ENCODE assay signal across 1 cellular context in the genomic region with DNA sequence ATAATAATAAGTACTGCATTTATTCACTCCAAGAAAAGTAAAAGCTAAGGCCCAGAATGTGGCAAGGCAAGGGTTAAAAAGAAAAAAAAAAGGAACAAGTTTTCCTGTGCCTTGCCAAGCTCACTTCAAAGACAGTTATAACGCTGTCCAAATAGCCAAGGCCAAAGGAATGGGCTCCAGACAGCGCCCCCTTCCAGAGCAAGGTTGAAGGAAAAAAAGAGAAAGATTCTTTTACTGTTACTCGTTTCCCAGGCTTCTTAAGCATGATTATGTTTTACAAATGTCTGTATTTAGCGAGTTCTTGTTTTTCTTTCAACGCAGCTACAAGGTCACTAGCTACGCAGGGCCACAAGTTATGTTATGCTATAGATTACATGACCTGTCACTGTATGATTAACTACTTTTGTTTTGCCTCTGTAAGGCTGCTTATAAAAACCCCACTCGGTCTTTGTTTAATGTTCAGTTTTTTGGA.
TF ChIP-seq lines count a peak whose summit lies in the region.

No MANE protein-coding gene starts in this region.

TF ChIP-seq in IMR-90, 13 proteins besides CTCF, POLR2A, EP300 and RAD21 (continued from another document):
- no peak for TF ChIP-seq ELK1 (IDR thresholded peaks at IDR 0.05; ENCODE audit: borderline replicate concordance, low read depth, low read length)
- no peak for TF ChIP-seq NFE2L2 (IDR thresholded peaks at IDR 0.05; ENCODE audit: low read depth, low read length)
- no peak for TF ChIP-seq MAFK (IDR thresholded peaks at IDR 0.05; ENCODE audit: low read depth, low read length)
- no peak for TF ChIP-seq RCOR1 (IDR thresholded peaks at IDR 0.05; ENCODE audit: insufficient replicate concordance, low read length)
- TF ChIP-seq SMC3 (IDR thresholded peaks at IDR 0.05; ENCODE audit: low read depth, low read length), result peak; percentile 29; the same call in 1 of the 2 replicates
- TF ChIP-seq FOS (IDR thresholded peaks at IDR 0.05; ENCODE audit: low read depth, low read length), result no peak
TF ChIP-seq in IMR-90: peak in this region for 1.
